ENCODE assay signal across 8 cellular contexts in the genomic region with DNA sequence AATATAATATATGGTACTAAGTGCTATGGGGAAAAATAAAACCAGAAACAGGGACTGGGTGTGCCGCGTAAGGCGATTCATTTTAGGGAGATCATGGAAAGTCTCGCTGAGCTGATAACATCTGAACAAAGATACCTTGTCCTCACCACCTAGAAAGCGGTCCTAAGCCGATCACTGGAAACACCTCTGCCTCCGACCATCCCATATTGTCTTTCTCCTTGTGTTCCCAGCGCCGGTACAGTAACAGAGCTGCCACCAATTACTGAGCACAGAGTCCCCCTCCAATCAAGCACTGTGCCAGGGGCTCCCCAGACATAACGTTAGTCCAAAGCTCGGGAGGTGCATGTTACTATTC. TPM values are rescaled to one million over a fixed set of nuclear protein-coding genes. Genes with fewer than 3 reads are reported as not detected.
DNase-seq lines count a peak whose midpoint lies in the region; ATAC-seq and TF ChIP-seq lines count a peak whose summit lies in the region.

No MANE protein-coding gene starts in this region.

- H3K27ac Mint-ChIP-seq in CD8-positive, alpha-beta T cell, result no peak overlapping the region
- peak overlapping the region; percentile 4 to 98 (median 37); a peak in 4 of 7 replicates for H3K27ac Mint-ChIP-seq in H9

- peaks cover 10% of the 10 kb centered on the region for H3K23me2 ChIP-seq in H9 (ENCODE audit: insufficient read length, low read depth, low read length, poor library complexity, severe bottlenecking)

- H3K23ac ChIP-seq in H9 (ENCODE audit: insufficient read length, low read depth, low read length), result no peak overlapping the region

- no peaks in the 10 kb centered on the region for H3K27me3 ChIP-seq in CD8-positive, alpha-beta T cell (ENCODE audit: insufficient read depth, low read length)
- H3K27me3 ChIP-seq in H9 (ENCODE audit: insufficient read depth, low read length), result no peaks in the 10 kb centered on the region
- H3K27me3 ChIP-seq in SU-DHL-6 (ENCODE audit: low read length), result no peaks in the 10 kb centered on the region
- no peaks in the 10 kb centered on the region for H3K27me3 ChIP-seq in heart left ventricle
- H3K27me3 ChIP-seq in gastrocnemius medialis, result no peaks in the 10 kb centered on the region

- H3K9me3 Mint-ChIP-seq in CD8-positive, alpha-beta T cell, result peaks cover 11% of the 10 kb centered on the region
- peaks cover 2 to 5% of the 10 kb centered on the region in 2 experiments; a peak in 3 of 5 replicates for H3K9me3 Mint-ChIP-seq in H9

- POLR2A ChIA-PET in CD8-positive, alpha-beta T cell (lab: Charles Lee), result interaction anchor here (0.7 to 2.0 kb wide), 5 partner anchors 31 to 789 kb away, joined by 3 to 15 read pairs (median 3); a partner anchor contains a TSS

- H2BK5ac ChIP-seq in H9 (ENCODE audit: insufficient read length, low read length), result no peak overlapping the region

- no peak overlapping the region; the same call in 1 of the 2 replicates for H3K4ac ChIP-seq in H9 (ENCODE audit: low read depth, low read length)

- peak overlapping the region; percentile 76 for H3K18ac ChIP-seq in H9 (ENCODE audit: insufficient read length, low read depth, low read length)

- CTCF ChIA-PET in CD8-positive, alpha-beta T cell (lab: Charles Lee), result interaction anchor here (1.1 to 1.3 kb wide), 2 partner anchors 14 to 37 kb away, joined by 3 to 6 read pairs; no protein-coding TSS in a partner anchor

- TF ChIP-seq CTCF in CD8-positive, alpha-beta T cell (IDR thresholded peaks at IDR 0.05), result no peak
- TF ChIP-seq CTCF in H9 (conservative IDR thresholded peaks at IDR 0.05) (no peak), SU-DHL-6 (IDR thresholded peaks at IDR 0.05; ENCODE audit: insufficient read depth, low read length, poor library complexity, severe bottlenecking) (no peak), heart left ventricle (IDR thresholded peaks at IDR 0.05) (no peak), gastrocnemius medialis (IDR thresholded peaks at IDR 0.05 in 4 of 5, conservative IDR thresholded peaks at IDR 0.05 in 1 of 5) (no peak)

- H3K9ac ChIP-seq in H9 (ENCODE audit: extremely low read depth, insufficient read length, low read length), result peak overlapping the region; percentile 95
- H3K9ac ChIP-seq in SU-DHL-6 (ENCODE audit: low read length), result peak overlapping the region; percentile 48

- peaks cover 11% of the 10 kb centered on the region; the same call in 1 of the 2 replicates for H3K79me2 ChIP-seq in H9 (ENCODE audit: insufficient read depth, low read length)
- no peaks in the 10 kb centered on the region for H3K79me2 ChIP-seq in SU-DHL-6 (ENCODE audit: insufficient read depth, low read length)

- H2BK120ac ChIP-seq in H9 (ENCODE audit: low read depth, low read length, poor library complexity, severe bottlenecking), result peak overlapping the region; percentile 12

- H4K5ac ChIP-seq in H9 (ENCODE audit: insufficient read length, low read depth, low read length), result peak overlapping the region; percentile 75

- no peak overlapping the region for H4K8ac ChIP-seq in H9 (replicated peaks; ENCODE audit: insufficient read length, low read depth, low read length)

- intact Hi-C loops in CD8-positive, alpha-beta T cell (cut with DNase I, micrococcal nuclease), result loop anchor here (1.0 to 5.0 kb wide), 6 partner anchors 33 to 787 kb away; a partner anchor contains a TSS
- intact Hi-C loops in heart left ventricle (cut with DNase I), result loop anchor here in 1 of 10 donors (10.0 kb wide), 1 partner anchor 789 kb away; a partner anchor contains a TSS
- intact Hi-C loops in gastrocnemius medialis (cut with DNase I; ENCODE audit: low total_unique reads), result no loop called here

- no peaks in the 10 kb centered on the region for H3F3A ChIP-seq in SU-DHL-6 (ENCODE audit: insufficient read depth)

- WGBS in H9 (ENCODE audit: extremely low coverage, insufficient read length, low lambda C conversion rate), result no CpG with 5 or more reads among the region's 11 CpGs
- 10 to 14% (median 13%) methylated on average over 11 of the region's 11 CpGs for WGBS in heart left ventricle, 4 donors

- H3K79me1 ChIP-seq in H9 (ENCODE audit: insufficient read depth, low read depth, low read length, poor library complexity, severe bottlenecking), result no peaks in the 10 kb centered on the region

- H4K20me1 ChIP-seq in H9 (ENCODE audit: control insufficient read depth, insufficient read depth, insufficient read length), result no peaks in the 10 kb centered on the region
- no peaks in the 10 kb centered on the region for H4K20me1 ChIP-seq in SU-DHL-6 (ENCODE audit: low read depth, low read length)

- ATAC-seq in CD8-positive, alpha-beta T cell, result no peak
- ATAC-seq in heart left ventricle (peak; percentile 18 to 44 (median 37)), gastrocnemius medialis (peak; percentile 24 to 43), GM21825 (IDR thresholded peaks at IDR 0.05; ENCODE audit: unreplicated experiment) (no peak), GM19455 (IDR thresholded peaks at IDR 0.05; ENCODE audit: unreplicated experiment) (no peak)

- H3K4me1 ChIP-seq in CD8-positive, alpha-beta T cell (ENCODE audit: insufficient read depth, low read length), result peaks cover 4% of the 10 kb centered on the region
- H3K4me1 ChIP-seq in H9 (ENCODE audit: insufficient read depth, low read length) (no peaks in the 10 kb centered on the region; the same call in 1 of the 2 replicates), heart left ventricle (peaks cover 0 to 15% (median 9%) of the 10 kb centered on the region in 12 donors), gastrocnemius medialis (peaks cover 7 to 9% of the 10 kb centered on the region in 2 donors)

- no peaks in the 10 kb centered on the region for H3K9me2 ChIP-seq in SU-DHL-6 (replicated peaks; ENCODE audit: insufficient read depth, low read length)

- H3K14ac ChIP-seq in H9 (ENCODE audit: insufficient read depth, low read length), result peak overlapping the region; percentile 98; the same call in 1 of the 2 replicates

- peak overlapping the region; percentile 65 for H3K4me3 ChIP-seq in CD8-positive, alpha-beta T cell (ENCODE audit: low read depth, low read length)
- H3K4me3 ChIP-seq in SU-DHL-6 (ENCODE audit: insufficient read depth, low read length, poor library complexity, severe bottlenecking) (peak overlapping the region; percentile 56), heart left ventricle (peak overlapping the region; percentile 74 to 99 (median 92)), gastrocnemius medialis (peak overlapping the region; percentile 71 to 91 (median 79))

- in situ Hi-C loops in gastrocnemius medialis (cut with MboI; ENCODE audit: low sequenced_read_pairs in 4 of 4), result loop anchor here in 3 of 4 donors (25.0 kb wide), 3 partner anchors 542 to 792 kb away; a partner anchor contains a TSS

- no peak overlapping the region for H2BK12ac ChIP-seq in H9 (ENCODE audit: insufficient read length, low read depth, low read length)

- H3K4me3 Mint-ChIP-seq in CD8-positive, alpha-beta T cell, result peak overlapping the region; percentile 78
- peak overlapping the region; percentile 96 to 100 for H3K4me3 Mint-ChIP-seq in H9

- no peak for DNase-seq in CD8-positive, alpha-beta T cell
- DNase-seq in H9 (no peak), heart left ventricle (peak in 1 of 5 donors; percentile 18), gastrocnemius medialis (no peak), erythroblast (lab: John Stamatoyannopoulos, UW) (no peak)

- H2BK15ac ChIP-seq in H9 (ENCODE audit: low read depth, low read length), result no peak overlapping the region; the same call in 1 of the 2 replicates

- no peaks in the 10 kb centered on the region for H3K9me3 ChIP-seq in CD8-positive, alpha-beta T cell (ENCODE audit: low read length)
- H3K9me3 ChIP-seq in H9 (ENCODE audit: control insufficient read depth, low read depth, low read length), result no peaks in the 10 kb centered on the region
- H3K9me3 ChIP-seq in SU-DHL-6 (ENCODE audit: insufficient read depth, low read length), result no peaks in the 10 kb centered on the region
- H3K9me3 ChIP-seq in heart left ventricle, result peaks cover 0 to 19% (median 0%) of the 10 kb centered on the region in 12 donors
- H3K9me3 ChIP-seq in gastrocnemius medialis, result no peaks in the 10 kb centered on the region

- H3K27me3 Mint-ChIP-seq in CD8-positive, alpha-beta T cell (ENCODE audit: low read depth), result no peaks in the 10 kb centered on the region
- peaks cover 3% of the 10 kb centered on the region; the same call in 1 of the 2 replicates for H3K27me3 Mint-ChIP-seq in H9 (ENCODE audit: low read depth)

- no peaks in the 10 kb centered on the region for H3K36me3 Mint-ChIP-seq in CD8-positive, alpha-beta T cell
- peaks cover 3 to 19% (median 18%) of the 10 kb centered on the region in 3 experiments for H3K36me3 Mint-ChIP-seq in H9 (ENCODE audit: insufficient read depth in 1 of 3, low read depth in 3 of 3)

- peak overlapping the region; percentile 93 for H2AFZ ChIP-seq in H9 (ENCODE audit: low read length)
- peak overlapping the region; percentile 98 for H2AFZ ChIP-seq in SU-DHL-6 (ENCODE audit: low read depth, low read length, severe bottlenecking)

- H2AK5ac ChIP-seq in H9 (ENCODE audit: insufficient read length, low read length), result no peak overlapping the region

- H3K4me1 Mint-ChIP-seq in CD8-positive, alpha-beta T cell (ENCODE audit: low read depth), result peaks cover 12% of the 10 kb centered on the region
- peaks cover 14 to 16% of the 10 kb centered on the region in 2 experiments for H3K4me1 Mint-ChIP-seq in H9

- H3K56ac ChIP-seq in H9 (ENCODE audit: insufficient read length, low read depth, low read length), result no peak overlapping the region

- H3K36me3 ChIP-seq in CD8-positive, alpha-beta T cell (ENCODE audit: insufficient read depth, low read length), result no peaks in the 10 kb centered on the region
- no peaks in the 10 kb centered on the region for H3K36me3 ChIP-seq in SU-DHL-6 (ENCODE audit: low read length)
- no peaks in the 10 kb centered on the region for H3K36me3 ChIP-seq in heart left ventricle
- H3K36me3 ChIP-seq in gastrocnemius medialis, result no peaks in the 10 kb centered on the region

- H3K4me2 ChIP-seq in H9 (ENCODE audit: insufficient read depth, insufficient read length, low read length), result peak overlapping the region; percentile 99
- H3K4me2 ChIP-seq in SU-DHL-6 (ENCODE audit: low read depth, low read length, poor library complexity, severe bottlenecking), result peak overlapping the region; percentile 57

- H4K91ac ChIP-seq in H9 (ENCODE audit: insufficient read length, low read depth, low read length), result no peak overlapping the region

- TF ChIP-seq POLR2A in heart left ventricle (IDR thresholded peaks at IDR 0.05) (no peak), gastrocnemius medialis (IDR thresholded peaks at IDR 0.05) (no peak), erythroblast (IDR thresholded peaks at IDR 0.05; ENCODE audit: low read length) (no peak)

- no peak overlapping the region for H2BK20ac ChIP-seq in H9 (ENCODE audit: low read depth, low read length, poor library complexity, severe bottlenecking)

- H3K27ac ChIP-seq in CD8-positive, alpha-beta T cell (ENCODE audit: low read depth, low read length), result no peak overlapping the region
- H3K27ac ChIP-seq in H9 (ENCODE audit: insufficient read length, low read depth, low read length) (no peak overlapping the region), SU-DHL-6 (ENCODE audit: low read depth, low read length) (no peak overlapping the region), heart left ventricle (peak overlapping the region in 9 of 12 donors; percentile 47 to 82 (median 70)), gastrocnemius medialis (peak overlapping the region in 1 of 4 donors; percentile 39)

- no peak overlapping the region for H3T11ph ChIP-seq in H9 (ENCODE audit: low read length)

RNA-seq across cellular contexts. Expression of a gene that starts 0.7 kb away (rescaled TPM):
- 1 to 10 TPM; 1.6 to 2.7 TPM for total RNA-seq in CD8-positive, alpha-beta T cell
- total RNA-seq in H9 (2021) (13.0 and 13.2 TPM in 2 replicates), heart left ventricle (1 to 10 TPM; 3.6 to 8.4 (median 5.6) TPM), gastrocnemius medialis (1 to 10 TPM; 2.1 to 4.8 (median 3.8) TPM)
- 1 to 10 TPM; 4.3 to 6.8 TPM for polyA plus RNA-seq in heart left ventricle

RNA-seq across cellular contexts. Expression of a gene that starts 33.1 kb away (rescaled TPM):
- 10 to 100 TPM; 55.2 to 57.0 TPM for total RNA-seq in CD8-positive, alpha-beta T cell
- total RNA-seq in H9 (2021) (56.4 and 59.7 TPM in 2 replicates), heart left ventricle (10 to 100 TPM in 7 of 9 donors, 1 to 10 TPM in 2; 4.2 to 36.8 (median 26.6) TPM), gastrocnemius medialis (10 to 100 TPM in 2 of 4 donors, 1 to 10 TPM in 2; 6.7 to 16.3 (median 10.4) TPM)
- polyA plus RNA-seq in heart left ventricle, result 1 to 10 TPM; 2.8 to 5.1 TPM

Comparison
In these comparisons a context has a peak if more than half of its experiments do, and no peak if none do; other contexts are left out.
1. ATAC-seq: peak in heart left ventricle (4 of 4) and gastrocnemius medialis (2 of 2); none in CD8-positive, alpha-beta T cell (single experiment), GM21825 (single experiment) and GM19455 (single experiment).
2. H3K27ac ChIP-seq: peak in heart left ventricle (9 of 12); none in CD8-positive, alpha-beta T cell (single experiment), H9 (single experiment) and SU-DHL-6 (single experiment).
3. Peak in every context shown above with its lines, with median percentiles within 50 percentile points of each other: H3K4me3 ChIP-seq.